In genomic region chr4:86910369-86910768, GRCh38 we compare ENCODE assay signal across 1 cellular context.
TF ChIP-seq lines count a peak whose summit lies in the region.

No MANE protein-coding gene starts in this region.

TF ChIP-seq in H1, 55 proteins besides CTCF, POLR2A, EP300 and RAD21:
- TF ChIP-seq MAX (IDR thresholded peaks at IDR 0.05) (no peak), RFX5 (IDR thresholded peaks at IDR 0.05; ENCODE audit: borderline replicate concordance, low read depth, low read length) (no peak), SIRT6 (IDR thresholded peaks at IDR 0.05; ENCODE audit: low read length) (no peak), ASH2L (IDR thresholded peaks at IDR 0.05; ENCODE audit: low read length) (no peak), SP2 (IDR thresholded peaks at IDR 0.05; ENCODE audit: low read length) (no peak), POLR2AphosphoS5 (IDR thresholded peaks at IDR 0.05; ENCODE audit: low read depth, low read length) (no peak), KDM4A (IDR thresholded peaks at IDR 0.05; ENCODE audit: low read depth, low read length, severe bottlenecking) (no peak), NRF1 (IDR thresholded peaks at IDR 0.05; ENCODE audit: low read depth, low read length) (no peak), RBBP5 (IDR thresholded peaks at IDR 0.05; ENCODE audit: borderline replicate concordance, low read depth, low read length) (no peak), CHD1 (IDR thresholded peaks at IDR 0.05; ENCODE audit: low read depth, low read length) (no peak), SUZ12 (IDR thresholded peaks at IDR 0.05; ENCODE audit: low read length) (no peak), RNF2 (IDR thresholded peaks at IDR 0.05; ENCODE audit: borderline replicate concordance, low read depth, low read length, missing control alignments, poor library complexity, severe bottlenecking) (no peak), SIN3A (conservative IDR thresholded peaks at IDR 0.05 in 1 of 2, IDR thresholded peaks at IDR 0.05 in 1 of 2; ENCODE audit: low read depth in 1 of 2, low read length in 2 of 2) (no peak)
TF ChIP-seq in H1: peak in this region for 0.
